10 cellular contexts compared by ENCODE assay signal in genomic region chr6:36422714-36423100, GRCh38. TPM values are rescaled to one million over a fixed set of nuclear protein-coding genes. Genes with fewer than 3 reads are reported as not detected.
DNase-seq lines count a peak whose midpoint lies in the region; ATAC-seq and TF ChIP-seq lines count a peak whose summit lies in the region.
"Had no signal": no experiment of that assay in that cellular context is flagged by ENCODE, and none has a peak within 500 bp of the region (broad histone marks: within the 10 kb centered on the region; RNA-seq: fewer than 3 reads in every experiment).

No MANE protein-coding gene starts in this region.

- H3K27me3 Mint-ChIP-seq in WTC11 (ENCODE audit: low read depth), result peaks cover 3% of the 10 kb centered on the region; the same call in 1 of the 2 replicates
- H3K27me3 Mint-ChIP-seq in stimulated activated naive B cell treated with anti-CD40 and anti-IgM and Interleukin-4, amounts not matched to agents 10 μg/mL and 1 μg/mL and 100 μg/mL, for 72 hours, result no peaks in the 10 kb centered on the region

- peak overlapping the region; percentile 18 for H3K9ac ChIP-seq in iPS-15b (ENCODE audit: low read depth, low read length)

- POLR2A ChIA-PET in WTC11 (lab: Charles Lee), result interaction anchor here (0.6 kb wide), 1 partner anchor 178 kb away, joined by 7 read pairs; no protein-coding TSS in a partner anchor

- peak overlapping the region; percentile 82 for H3K4me3 Mint-ChIP-seq in WTC11
- peak overlapping the region; percentile 90 to 97 for H3K4me3 Mint-ChIP-seq in stimulated activated naive B cell treated with anti-CD40 and anti-IgM and Interleukin-4, amounts not matched to agents 10 μg/mL and 1 μg/mL and 100 μg/mL, for 72 hours

- no peaks in the 10 kb centered on the region for H3K9me3 Mint-ChIP-seq in WTC11
- no peaks in the 10 kb centered on the region for H3K9me3 Mint-ChIP-seq in stimulated activated naive B cell treated with anti-CD40 and anti-IgM and Interleukin-4, amounts not matched to agents 10 μg/mL and 1 μg/mL and 100 μg/mL, for 72 hours

- no peaks in the 10 kb centered on the region for H3K27me3 ChIP-seq in iPS-15b (ENCODE audit: control insufficient read depth, insufficient read depth, low read length)

- ATAC-seq in WTC11, result no peak
- ATAC-seq in stimulated activated naive B cell treated with anti-CD40 and anti-IgM and Interleukin-4, amounts not matched to agents 10 μg/mL and 1 μg/mL and 100 μg/mL, for 72 hours (replicated peaks), result no peak
- no peak for ATAC-seq in HG02623 (IDR thresholded peaks at IDR 0.05; ENCODE audit: unreplicated experiment)
- no peak for ATAC-seq in HG02759 (IDR thresholded peaks at IDR 0.05; ENCODE audit: unreplicated experiment)

- no peak for TF ChIP-seq CTCF in WTC11 (IDR thresholded peaks at IDR 0.05)

- no peaks in the 10 kb centered on the region for H3K36me3 ChIP-seq in iPS-15b (ENCODE audit: control insufficient read depth, insufficient read depth, low read length)

- CTCF ChIA-PET in WTC11 (lab: Charles Lee), result interaction anchor here (0.6 to 1.6 kb wide), 12 partner anchors 19 to 231 kb away, joined by 3 to 7 read pairs (median 4); partner anchors contain the start of gene KCTD20

- H3K36me3 Mint-ChIP-seq in WTC11, result no peaks in the 10 kb centered on the region
- H3K36me3 Mint-ChIP-seq in stimulated activated naive B cell treated with anti-CD40 and anti-IgM and Interleukin-4, amounts not matched to agents 10 μg/mL and 1 μg/mL and 100 μg/mL, for 72 hours, result no peaks in the 10 kb centered on the region

- DNase-seq in DMS53 (lab: John Stamatoyannopoulos, UW), result peak; percentile 26
- DNase-seq in DMS53 treated with DMSO at 0.1 percent for 48 hours (lab: John Stamatoyannopoulos, UW; ENCODE audit: unreplicated experiment), result no peak
- no peak for DNase-seq in WTC11 (ENCODE audit: low spot score)
- DNase-seq in stimulated activated naive B cell treated with anti-CD40 and anti-IgM and Interleukin-4, amounts not matched to agents 10 μg/mL and 1 μg/mL and 100 μg/mL, for 72 hours, result no peak
- DNase-seq in RKO (ENCODE audit: low spot score), result no peak

- no peaks in the 10 kb centered on the region for H3K4me1 ChIP-seq in iPS-15b (ENCODE audit: control insufficient read depth, insufficient read depth, low read length)

- H3K27ac Mint-ChIP-seq in WTC11, result peak overlapping the region; percentile 84
- H3K27ac Mint-ChIP-seq in stimulated activated naive B cell treated with anti-CD40 and anti-IgM and Interleukin-4, amounts not matched to agents 10 μg/mL and 1 μg/mL and 100 μg/mL, for 72 hours, result peak overlapping the region; percentile 91

- H3K9me3 ChIP-seq in iPS-15b (ENCODE audit: control insufficient read depth, insufficient read depth, low read length), result no peaks in the 10 kb centered on the region

- H3K4me3 ChIP-seq in iPS-15b (ENCODE audit: low read depth, low read length), result peak overlapping the region; percentile 35

- H3K4me1 Mint-ChIP-seq in WTC11, result peaks cover 15% of the 10 kb centered on the region
- H3K4me1 Mint-ChIP-seq in stimulated activated naive B cell treated with anti-CD40 and anti-IgM and Interleukin-4, amounts not matched to agents 10 μg/mL and 1 μg/mL and 100 μg/mL, for 72 hours, result peaks cover 11 to 18% of the 10 kb centered on the region in 2 donors

TF ChIP-seq in WTC11, 78 proteins besides CTCF, POLR2A, EP300 and RAD21 (continues in another document):
- TF ChIP-seq NFATC4 (CRISPR knock-in tag; IDR thresholded peaks at IDR 0.05) (no peak), KAT7 (CRISPR knock-in tag; IDR thresholded peaks at IDR 0.05; ENCODE audit: borderline replicate concordance) (no peak), RELA (CRISPR knock-in tag; IDR thresholded peaks at IDR 0.05; ENCODE audit: borderline replicate concordance) (no peak), ZSCAN18 (CRISPR knock-in tag; IDR thresholded peaks at IDR 0.05) (no peak), ZNF396 (CRISPR knock-in tag; IDR thresholded peaks at IDR 0.05; ENCODE audit: borderline replicate concordance) (no peak), MYBL2 (CRISPR knock-in tag; IDR thresholded peaks at IDR 0.05) (no peak), ZBTB43 (CRISPR knock-in tag; IDR thresholded peaks at IDR 0.05) (no peak), FOXP1 (CRISPR knock-in tag; IDR thresholded peaks at IDR 0.05; ENCODE audit: borderline replicate concordance) (no peak), TEAD1 (CRISPR knock-in tag; IDR thresholded peaks at IDR 0.05) (no peak), TEAD4 (CRISPR knock-in tag; IDR thresholded peaks at IDR 0.05) (no peak), AFF4 (CRISPR knock-in tag; IDR thresholded peaks at IDR 0.05; ENCODE audit: borderline replicate concordance) (no peak), ZNF671 (CRISPR knock-in tag; IDR thresholded peaks at IDR 0.05) (no peak), ZNF281 (CRISPR knock-in tag; IDR thresholded peaks at IDR 0.05) (no peak)

RNA-seq across cellular contexts. Expression of gene PXT1, which starts 19.9 kb away (rescaled TPM):
- total RNA-seq in WTC11 (2021), result 0.15 TPM in 1 of 3 replicates, not detected in the others
- total RNA-seq: NCI-H460 had no signal

RNA-seq across cellular contexts. Expression of gene KCTD20, which starts 20.1 kb away (rescaled TPM):
- 25.1 to 27.5 TPM (median 26.7 TPM) in 3 replicates for total RNA-seq in WTC11 (2021)

RNA-seq across cellular contexts. Expression of gene ETV7, which starts 35.2 kb away (rescaled TPM):
- total RNA-seq in WTC11 (2021), result 0.68 to 1.4 TPM (median 1.2 TPM) in 3 replicates
- total RNA-seq: myocyte had no signal
